19 cellular contexts compared by ENCODE assay signal in genomic region chr1:47594627-47595026, GRCh38.
A peak's percentile ranks its signal among the peaks of the same experiment; 100 is the strongest.
DNase-seq lines count a peak whose midpoint lies in the region; ATAC-seq and TF ChIP-seq lines count a peak whose summit lies in the region.
"Had no signal": no experiment of that assay in that cellular context is flagged by ENCODE, and none has a peak within 500 bp of the region (broad histone marks: within the 10 kb centered on the region; RNA-seq: fewer than 3 reads in every experiment).

No MANE protein-coding gene starts in this region.

- H3K27ac ChIP-seq in lung (ENCODE audit: low read depth in 1 of 2, low read length in 1 of 2) (no peak overlapping the region), trophoblast cell (ENCODE audit: low read depth, low read length) (no peak overlapping the region), testis (no peak overlapping the region)
- H3K27ac ChIP-seq: A549, C4-2B, HL-60 had no signal

- ATAC-seq in activated CD8-positive, alpha-beta memory T cell treated with anti-CD3 and anti-CD28 coated beads, Interleukin-2, amount 10 ng/mL, durations not matched to agents 7 days and 5 days = no peak
- no peak for ATAC-seq in lung (ENCODE audit: insufficient read depth, low FRiP score)
- ATAC-seq: A549, HCT116 had no signal

- WGBS in lung, 2 donors = 95% methylated on average over 4 of the region's 4 CpGs
- no CpG with 5 or more reads among the region's 4 CpGs for WGBS in trophoblast cell (ENCODE audit: extremely low coverage, insufficient coverage, insufficient read length)
- 78 to 91% methylated on average over 3 to 4 of the region's 4 CpGs for WGBS in testis, 2 donors

- H2BK5ac ChIP-seq in trophoblast cell (ENCODE audit: low read depth, low read length, poor library complexity) = no peak overlapping the region

- H3K9ac ChIP-seq in trophoblast cell (ENCODE audit: low read length) = no peak overlapping the region

- H3K27me3 ChIP-seq in lung (ENCODE audit: control insufficient read depth, insufficient read depth) (no peaks in the 10 kb centered on the region), trophoblast cell (ENCODE audit: insufficient read depth, low read length) (peaks cover 16% of the 10 kb centered on the region), testis (no peaks in the 10 kb centered on the region)

- H3K79me1 ChIP-seq in trophoblast cell (ENCODE audit: low read length) = no peaks in the 10 kb centered on the region

- no peak overlapping the region for H2AFZ ChIP-seq in trophoblast cell (ENCODE audit: insufficient read depth, low read length, poor library complexity)

- H2AK5ac ChIP-seq in trophoblast cell (ENCODE audit: low read length) = no peak overlapping the region

- no peak overlapping the region for H3K4ac ChIP-seq in trophoblast cell (ENCODE audit: low read depth, low read length)

- no peak for TF ChIP-seq CTCF in lung (IDR thresholded peaks at IDR 0.05; ENCODE audit: control extremely low read depth, extremely low read depth)
- TF ChIP-seq CTCF in testis (IDR thresholded peaks at IDR 0.05) = no peak

- no peak overlapping the region for H4K91ac ChIP-seq in trophoblast cell (ENCODE audit: low read depth, low read length)

- CTCF ChIA-PET in activated CD8-positive, alpha-beta memory T cell treated with anti-CD3 and anti-CD28 coated beads, Interleukin-2, amount 10 ng/mL, durations not matched to agents 7 days and 5 days (lab: Charles Lee) = no interaction called here

- H3K27ac Mint-ChIP-seq in activated CD8-positive, alpha-beta memory T cell treated with anti-CD3 and anti-CD28 coated beads, Interleukin-2, amount 10 ng/mL, durations not matched to agents 7 days and 5 days = no peak overlapping the region
- H3K27ac Mint-ChIP-seq: CD4-positive, alpha-beta T cell; HFFc6; IgD-negative memory B cell had no signal

- H3K4me2 ChIP-seq in trophoblast cell (ENCODE audit: low read length) = no peak overlapping the region
- H3K4me2 ChIP-seq: A549 had no signal

- peak overlapping the region; percentile 80 for H3K23ac ChIP-seq in trophoblast cell (ENCODE audit: low read length)

- H3K79me2 ChIP-seq in trophoblast cell (ENCODE audit: control insufficient read depth, insufficient read depth, low read length, poor library complexity) = no peaks in the 10 kb centered on the region

- H3K36me3 ChIP-seq in lung (ENCODE audit: control insufficient read depth in 2 of 2, insufficient read depth in 2 of 2, low read length in 2 of 2) (no peaks in the 10 kb centered on the region), trophoblast cell (ENCODE audit: control insufficient read depth in 1 of 2, insufficient read depth in 2 of 2, low read length in 2 of 2) (no peaks in the 10 kb centered on the region), testis (ENCODE audit: low read depth, missing control alignments) (no peaks in the 10 kb centered on the region)

- no peaks in the 10 kb centered on the region for H3K4me1 Mint-ChIP-seq in activated CD8-positive, alpha-beta memory T cell treated with anti-CD3 and anti-CD28 coated beads, Interleukin-2, amount 10 ng/mL, durations not matched to agents 7 days and 5 days

- H3K36me3 Mint-ChIP-seq in activated CD8-positive, alpha-beta memory T cell treated with anti-CD3 and anti-CD28 coated beads, Interleukin-2, amount 10 ng/mL, durations not matched to agents 7 days and 5 days = no peaks in the 10 kb centered on the region
- H3K36me3 Mint-ChIP-seq: IgD-negative memory B cell had no signal

- H3K18ac ChIP-seq in trophoblast cell (ENCODE audit: low read length) = no peak overlapping the region

- no peak for TF ChIP-seq POLR2A in testis (IDR thresholded peaks at IDR 0.05)

- H3K9me3 ChIP-seq in lung (ENCODE audit: control insufficient read depth in 2 of 2, insufficient read depth in 1 of 2, low read length in 1 of 2) = peaks cover 0 to 4% of the 10 kb centered on the region in 2 donors
- peaks cover 13% of the 10 kb centered on the region for H3K9me3 ChIP-seq in trophoblast cell (ENCODE audit: insufficient read depth, low read depth, low read length)
- H3K9me3 ChIP-seq in testis = no peaks in the 10 kb centered on the region
- H3K9me3 ChIP-seq: A549 had no signal

- H3K9me3 Mint-ChIP-seq in activated CD8-positive, alpha-beta memory T cell treated with anti-CD3 and anti-CD28 coated beads, Interleukin-2, amount 10 ng/mL, durations not matched to agents 7 days and 5 days (ENCODE audit: low read depth) = peaks cover 6% of the 10 kb centered on the region

- H4K8ac ChIP-seq in trophoblast cell (ENCODE audit: low read depth, low read length) = no peak overlapping the region

- H3K14ac ChIP-seq in trophoblast cell (ENCODE audit: low read length) = no peak overlapping the region

- DNase-seq in activated CD8-positive, alpha-beta memory T cell treated with anti-CD3 and anti-CD28 coated beads, Interleukin-2, amount 10 ng/mL, durations not matched to agents 7 days and 5 days = peak; percentile 8
- no peak for DNase-seq in activated CD8-positive, alpha-beta memory T cell treated with anti-CD3 and anti-CD28 coated beads, Interleukin-2, amount 50 U/mL, for 4 hours
- DNase-seq in lung (ENCODE audit: low spot score) (peak; percentile 27), trophoblast cell (no peak), HPDE6-E6E7 (ENCODE audit: extremely low spot score) (no peak), testis (no peak)
- DNase-seq: AML-193; CD4-positive, alpha-beta T cell; DMS153; DMS79; GDM1; GOT3; H7; HFFc6 had no signal

- no peak overlapping the region for H4K12ac ChIP-seq in trophoblast cell (ENCODE audit: low read depth, low read length)

- no peak overlapping the region for H2BK120ac ChIP-seq in trophoblast cell (ENCODE audit: insufficient read depth, low read length, poor library complexity)

- no peak overlapping the region for H3K4me3 ChIP-seq in lung
- H3K4me3 ChIP-seq in trophoblast cell (ENCODE audit: low read depth, low read length) = no peak overlapping the region
- no peak overlapping the region for H3K4me3 ChIP-seq in testis
- H3K4me3 ChIP-seq: A549 had no signal

- H3K4me3 Mint-ChIP-seq in activated CD8-positive, alpha-beta memory T cell treated with anti-CD3 and anti-CD28 coated beads, Interleukin-2, amount 10 ng/mL, durations not matched to agents 7 days and 5 days = no peak overlapping the region
- H3K4me3 Mint-ChIP-seq: CD4-positive, alpha-beta T cell; HFFc6 had no signal

- no peak overlapping the region for H2BK12ac ChIP-seq in trophoblast cell (ENCODE audit: low read length)

- intact Hi-C loops in testis (cut with DNase I; ENCODE audit: low total_unique reads) = no loop called here

- H3K4me1 ChIP-seq in lung (ENCODE audit: control insufficient read depth in 2 of 2, insufficient read depth in 2 of 2, low read length in 2 of 2) = peaks cover 0 to 6% of the 10 kb centered on the region in 2 donors
- peaks cover 3 to 5% of the 10 kb centered on the region in 2 experiments for H3K4me1 ChIP-seq in trophoblast cell (ENCODE audit: control insufficient read depth in 1 of 2, insufficient read depth in 2 of 2, low read length in 2 of 2)
- peaks cover 5% of the 10 kb centered on the region for H3K4me1 ChIP-seq in testis
- H3K4me1 ChIP-seq: A549 had no signal

- peaks cover 20% of the 10 kb centered on the region for H3K27me3 Mint-ChIP-seq in activated CD8-positive, alpha-beta memory T cell treated with anti-CD3 and anti-CD28 coated beads, Interleukin-2, amount 10 ng/mL, durations not matched to agents 7 days and 5 days

Comparison
In these comparisons a context has a peak if more than half of its experiments do, and no peak if none do; other contexts are left out.
1. DNase-seq: peak in activated CD8-positive, alpha-beta memory T cell treated with anti-CD3 and anti-CD28 coated beads, Interleukin-2, amount 10 ng/mL, durations not matched to agents 7 days and 5 days (single experiment) and lung (single experiment); none in activated CD8-positive, alpha-beta memory T cell treated with anti-CD3 and anti-CD28 coated beads, Interleukin-2, amount 50 U/mL, for 4 hours (single experiment), trophoblast cell (0 of 2), HPDE6-E6E7 (single experiment) and testis (single experiment).